30 cellular contexts compared by ENCODE assay signal in genomic region chr2:229629039-229629438, GRCh38.
"Had no signal": no experiment of that assay in that cellular context is flagged by ENCODE, and none has a peak within 500 bp of the region (broad histone marks: within the 10 kb centered on the region; RNA-seq: fewer than 3 reads in every experiment).

No MANE protein-coding gene starts in this region.

- H3K27me3 Mint-ChIP-seq: stimulated activated memory B cell treated with anti-CD40 and anti-IgM and Interleukin-4, amounts not matched to agents 10 μg/mL and 1 μg/mL and 100 μg/mL, for 72 hours had no signal

- H3K27ac Mint-ChIP-seq: natural killer cell; nephron; neural progenitor cell; progenitor cell of endocrine pancreas; stimulated activated memory B cell treated with anti-CD40 and anti-IgM and Interleukin-4, amounts not matched to agents 10 μg/mL and 1 μg/mL and 100 μg/mL, for 72 hours; stimulated activated naive CD8-positive, alpha-beta T cell treated with anti-CD3 and anti-CD28 coated beads, Interleukin-15, amount 100 ng/mL, for 72 hours; type B pancreatic cell had no signal

- H3K4me1 Mint-ChIP-seq: natural killer cell; nephron; stimulated activated naive CD8-positive, alpha-beta T cell treated with anti-CD3 and anti-CD28 coated beads, Interleukin-15, amount 100 ng/mL, for 72 hours had no signal

- H3K4me3 Mint-ChIP-seq: natural killer cell; nephron; neural progenitor cell; stimulated activated memory B cell treated with anti-CD40 and anti-IgM and Interleukin-4, amounts not matched to agents 10 μg/mL and 1 μg/mL and 100 μg/mL, for 72 hours; stimulated activated naive CD8-positive, alpha-beta T cell treated with anti-CD3 and anti-CD28 coated beads, Interleukin-15, amount 100 ng/mL, for 72 hours; type B pancreatic cell had no signal

- H3K9ac ChIP-seq: neural progenitor cell, parathyroid adenoma had no signal

- H3K36me3 Mint-ChIP-seq: natural killer cell; neural progenitor cell; stimulated activated memory B cell treated with anti-CD40 and anti-IgM and Interleukin-4, amounts not matched to agents 10 μg/mL and 1 μg/mL and 100 μg/mL, for 72 hours; type B pancreatic cell had no signal

- H3K27ac ChIP-seq: neural progenitor cell, ovary, parathyroid adenoma, psoas muscle, skin epidermis, spleen, suprapubic skin, testis, tibial artery, transverse colon, upper lobe of right lung, uterus had no signal

- H3K4me1 ChIP-seq: neural progenitor cell, parathyroid adenoma, psoas muscle, spleen, suprapubic skin, testis, tibial artery, transverse colon, upper lobe of right lung, uterus had no signal

- H3K9me3 Mint-ChIP-seq: natural killer cell; nephron; neural progenitor cell; stimulated activated memory B cell treated with anti-CD40 and anti-IgM and Interleukin-4, amounts not matched to agents 10 μg/mL and 1 μg/mL and 100 μg/mL, for 72 hours; stimulated activated naive CD8-positive, alpha-beta T cell treated with anti-CD3 and anti-CD28 coated beads, Interleukin-15, amount 100 ng/mL, for 72 hours; type B pancreatic cell had no signal

- ATAC-seq: natural killer cell; psoas muscle; right cardiac atrium; sciatic nerve; stimulated activated naive CD8-positive, alpha-beta T cell treated with anti-CD3 and anti-CD28 coated beads, Interleukin-15, amount 100 ng/mL, for 72 hours; stimulated activated naive CD8-positive, alpha-beta T cell treated with anti-CD3 and anti-CD28 coated beads, Interleukin-15, Interleukin-2, amounts not matched to agents 100 U/mL and 50 U/mL, for 24 hours; upper lobe of right lung had no signal

- H3K27me3 ChIP-seq: neural progenitor cell, ovary, suprapubic skin, testis, uterus had no signal

- H3K4me2 ChIP-seq: neural progenitor cell, smooth muscle cell had no signal

- DNase-seq: natural killer cell; occipital lobe; ovary; posterior cingulate gyrus; psoas muscle; right cardiac atrium; spleen; stimulated activated CD4-positive, alpha-beta T cell treated with anti-CD3 and anti-CD28 coated beads, Interleukin-12 subunit alpha, Interleukin-12 subunit beta, amount 100 ng/mL, for 4 hours; stimulated activated CD4-positive, alpha-beta T cell treated with anti-CD3 and anti-CD28 coated beads, Interleukin-1b, Interleukin-23, amount 100 ng/mL, for 48 hours; stimulated activated CD4-positive, alpha-beta T cell treated with anti-CD3 and anti-CD28 coated beads, Interleukin-4, amount 100 ng/mL, for 1 hour; stimulated activated CD4-positive, alpha-beta T cell treated with anti-CD3 and anti-CD28 coated beads, Interleukin-4, amount 100 ng/mL, for 4 hours; stimulated activated CD8-positive, alpha-beta memory T cell treated with anti-CD3 and anti-CD28 coated beads, Interleukin-4, amount 100 ng/mL, for 48 hours; stimulated activated naive CD4-positive, alpha-beta T cell; stimulated activated naive CD8-positive, alpha-beta T cell treated with anti-CD3 and anti-CD28 coated beads, Interleukin-15, amount 100 ng/mL, for 72 hours; stimulated activated naive CD8-positive, alpha-beta T cell treated with anti-CD3 and anti-CD28 coated beads, Interleukin-15, Interleukin-2, amounts not matched to agents 100 U/mL and 50 U/mL, for 24 hours; testis; tibial artery; transverse colon; upper lobe of right lung; uterus had no signal

- H3K4me3 ChIP-seq: neural progenitor cell, ovary, psoas muscle, skin epidermis, smooth muscle cell, spleen, suprapubic skin, testis, tibial artery, transverse colon, upper lobe of right lung, uterus had no signal

- H2AFZ ChIP-seq: neural progenitor cell, parathyroid adenoma had no signal

- H3K36me3 ChIP-seq: neural progenitor cell, ovary, spleen, suprapubic skin, tibial artery, transverse colon, upper lobe of right lung, uterus had no signal

- H3K9me3 ChIP-seq: ovary, psoas muscle, spleen, suprapubic skin, testis, tibial artery, transverse colon, upper lobe of right lung, uterus had no signal
